Comparison of ENCODE assay signal across 8 cellular contexts in the genomic region with DNA sequence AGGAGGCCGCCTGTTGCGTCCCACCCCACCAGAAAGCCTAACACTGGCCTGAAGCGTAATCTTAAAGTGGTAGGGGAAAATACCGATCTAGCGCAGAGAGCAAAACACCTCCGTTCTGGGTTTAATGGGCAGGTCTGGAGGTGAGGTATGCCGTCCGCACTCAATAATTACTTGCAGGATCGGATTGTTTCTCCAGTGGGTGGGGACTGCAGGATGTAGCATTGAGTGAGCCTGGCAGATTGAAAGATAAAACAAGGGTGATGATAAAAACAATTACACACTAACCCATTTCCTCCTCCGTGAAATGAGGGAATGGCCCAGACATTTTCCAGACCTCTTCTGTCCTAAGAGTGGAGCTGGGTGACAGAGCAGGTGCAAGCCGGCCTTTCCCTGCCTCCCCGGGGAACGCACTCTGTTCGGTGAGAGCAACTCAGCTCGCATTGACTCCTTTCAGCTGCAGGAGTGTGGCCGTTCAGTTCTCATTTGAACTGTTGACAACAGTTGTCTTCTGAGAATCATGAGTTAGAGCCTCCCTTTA.
A peak's percentile ranks its signal among the peaks of the same experiment; 100 is the strongest.
DNase-seq lines count a peak whose midpoint lies in the region; ATAC-seq and TF ChIP-seq lines count a peak whose summit lies in the region.

No MANE protein-coding gene starts in this region.

- peaks cover 2% of the 10 kb centered on the region for H3K4me1 ChIP-seq in mesendoderm (ENCODE audit: control insufficient read depth, low read depth, low read length)
- H3K4me1 ChIP-seq in transverse colon = peaks cover 4 to 22% (median 16%) of the 10 kb centered on the region in 4 donors

- H3K4me3 ChIP-seq in mesendoderm (ENCODE audit: low read length) (peak overlapping the region; percentile 38), transverse colon (peak overlapping the region; percentile 82 to 92 (median 84))

- H2BK120ac ChIP-seq in mesendoderm (ENCODE audit: low read depth, low read length) = no peak overlapping the region

- no peak overlapping the region for H3K18ac ChIP-seq in mesendoderm (ENCODE audit: low read length)

- H2BK5ac ChIP-seq in mesendoderm (ENCODE audit: low read length) = no peak overlapping the region

- no peak for TF ChIP-seq CTCF in C4-2B (conservative IDR thresholded peaks at IDR 0.05)
- TF ChIP-seq CTCF in transverse colon (IDR thresholded peaks at IDR 0.05) = no peak

- H4K5ac ChIP-seq in mesendoderm (ENCODE audit: low read length) = no peak overlapping the region

- peak overlapping the region; percentile 62 for H3K9ac ChIP-seq in mesendoderm (ENCODE audit: low read length)

- H3K23ac ChIP-seq in mesendoderm (ENCODE audit: low read length) = no peak overlapping the region

- no peak overlapping the region for H4K8ac ChIP-seq in mesendoderm (ENCODE audit: low read depth, low read length)

- H3K4me2 ChIP-seq in mesendoderm (ENCODE audit: low read length) = peak overlapping the region; percentile 77

- H2AK5ac ChIP-seq in mesendoderm (ENCODE audit: low read length) = no peak overlapping the region

- WGBS in mesendoderm (ENCODE audit: extremely low coverage, insufficient coverage, low lambda C conversion rate) = no CpG with 5 or more reads among the region's 16 CpGs
- WGBS in transverse colon (ENCODE audit: low coverage in 1 of 2), 2 donors = 16% methylated on average over 16 of the region's 16 CpGs; no CpG with 5 or more reads in 1 of the 2 donors

- no peaks in the 10 kb centered on the region for H3K79me1 ChIP-seq in mesendoderm (ENCODE audit: low read length)

- H3K27ac ChIP-seq in C4-2B (peak overlapping the region; percentile 82), cingulate gyrus (ENCODE audit: low read depth, low read length) (peak overlapping the region; percentile 76), mesendoderm (ENCODE audit: low read depth, low read length) (no peak overlapping the region), transverse colon (peak overlapping the region; percentile 93 to 97 (median 96))

- DNase-seq in SW480 (ENCODE audit: low spot score) (peak; percentile 65), mesendoderm (no peak), transverse colon (peak; percentile 19), KBM-7 (no peak)

- no peak for TF ChIP-seq EP300 in transverse colon (IDR thresholded peaks at IDR 0.05; ENCODE audit: low read depth)

- in situ Hi-C loops in transverse colon (cut with MboI; ENCODE audit: low pct_ligation_motif_present in 1 of 4, low pct_unique_long_range_greater_than_20kb in 1 of 4, low sequenced_read_pairs in 3 of 4) (no loop called here), KBM-7 (cut with MboI; ENCODE audit: low pct_unique_long_range_greater_than_20kb, low sequenced_read_pairs) (no loop called here)

- no peak overlapping the region for H2BK15ac ChIP-seq in mesendoderm (replicated peaks; ENCODE audit: low read depth)

- H3K36me3 ChIP-seq in mesendoderm (ENCODE audit: control insufficient read depth, insufficient read depth, low read length) = no peaks in the 10 kb centered on the region
- no peaks in the 10 kb centered on the region for H3K36me3 ChIP-seq in transverse colon

- no peaks in the 10 kb centered on the region for H3K79me2 ChIP-seq in mesendoderm (ENCODE audit: control insufficient read depth, insufficient read depth, low read length)

- ATAC-seq in GM19467 (IDR thresholded peaks at IDR 0.05; ENCODE audit: unreplicated experiment) (peak; percentile 21), HG03469 (IDR thresholded peaks at IDR 0.05; ENCODE audit: unreplicated experiment) (peak; percentile 10)

- no peak overlapping the region for H3K4ac ChIP-seq in mesendoderm (ENCODE audit: low read depth, low read length)

- no peak for TF ChIP-seq POLR2A in transverse colon (IDR thresholded peaks at IDR 0.05)

- intact Hi-C loops in transverse colon (cut with DNase I; ENCODE audit: low total_unique reads) = no loop called here

- H3K27me3 ChIP-seq in mesendoderm (ENCODE audit: insufficient read depth, low read length, poor library complexity) (peaks cover 7% of the 10 kb centered on the region), transverse colon (no peaks in the 10 kb centered on the region)

- peak overlapping the region; percentile 86 for H3K56ac ChIP-seq in mesendoderm (ENCODE audit: low read length)

- no peaks in the 10 kb centered on the region for H3K9me3 ChIP-seq in transverse colon

Comparison
In these comparisons a context has a peak if more than half of its experiments do, and no peak if none do; other contexts are left out.
1. DNase-seq: peak in SW480 (single experiment) and transverse colon (single experiment); none in mesendoderm (single experiment) and KBM-7 (single experiment).